In the genomic region with DNA sequence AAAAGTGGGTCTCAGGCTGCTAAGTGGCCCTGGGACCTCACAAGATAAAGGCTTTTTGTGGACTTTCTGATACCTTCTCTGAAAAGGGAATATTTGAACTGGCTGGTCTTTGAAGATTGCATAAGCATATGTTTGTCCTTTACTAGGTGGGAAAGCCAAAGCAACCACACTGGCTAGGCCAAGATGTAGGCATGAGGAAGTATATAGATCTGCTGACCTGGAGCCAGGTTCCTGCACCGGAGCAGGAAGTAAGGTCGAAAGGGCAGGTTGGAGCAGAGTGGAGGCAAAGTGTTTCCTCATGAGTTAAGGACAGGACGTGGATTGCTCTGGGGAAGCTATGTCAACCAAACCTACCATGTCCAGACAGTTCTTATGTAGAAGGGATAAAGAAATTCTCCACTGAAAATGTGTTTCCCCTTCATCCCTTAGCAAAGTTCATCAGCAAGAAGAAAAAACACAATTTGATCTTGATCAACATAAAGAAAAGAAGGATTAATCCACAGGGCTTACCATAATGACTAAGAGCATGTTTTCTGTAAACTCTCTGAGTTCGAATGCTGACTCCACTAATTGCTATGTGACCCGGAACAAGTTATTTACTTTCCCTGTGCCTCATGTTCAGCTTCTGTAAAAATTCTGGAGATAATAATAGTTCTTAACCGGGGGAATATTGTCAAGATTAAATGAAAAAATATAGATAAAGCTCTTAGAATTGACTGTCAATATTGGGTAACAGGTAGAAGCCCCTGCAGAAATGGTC, we compare ENCODE assay signal across 13 cellular contexts.
"Had no signal": no experiment of that assay in that cellular context is flagged by ENCODE, and none has a peak within 500 bp of the region (broad histone marks: within the 10 kb centered on the region; RNA-seq: fewer than 3 reads in every experiment).

No MANE protein-coding gene starts in this region.

- ATAC-seq: activated T-helper 17 cell treated with anti-CD3 and anti-CD28 coated beads, Interleukin-2, amount 50 U/mL, for 72 hours; gastroesophageal sphincter; naive thymus-derived CD8-positive, alpha-beta T cell had no signal

- H3K27ac ChIP-seq: gastroesophageal sphincter, parathyroid adenoma, transverse colon, VCaP had no signal

- H3K79me2 ChIP-seq: parathyroid adenoma had no signal

- DNase-seq: activated CD4-positive, alpha-beta T cell treated with anti-CD3 and anti-CD28 coated beads, Interleukin-2, amount 50 U/mL, for 48 hours; activated naive CD4-positive, alpha-beta T cell treated with anti-CD3 and anti-CD28 coated beads for 36 hours; endodermal cell; erythroblast; naive thymus-derived CD8-positive, alpha-beta T cell; retina; stimulated activated CD4-positive, alpha-beta T cell treated with anti-CD3 and anti-CD28 coated beads, Interleukin-2, amount 100 ng/mL, for 48 hours; stimulated activated naive CD4-positive, alpha-beta T cell treated with Interleukin-2 at 50 U/mL for 16 hours; transverse colon had no signal

- H3K4me1 ChIP-seq: gastroesophageal sphincter, parathyroid adenoma, transverse colon had no signal

- H3K27me3 ChIP-seq: gastroesophageal sphincter, transverse colon had no signal

- H3K9me3 ChIP-seq: gastroesophageal sphincter, transverse colon had no signal

- H3K36me3 ChIP-seq: gastroesophageal sphincter, transverse colon had no signal

- H2AFZ ChIP-seq: parathyroid adenoma had no signal

- H3K4me3 ChIP-seq: gastroesophageal sphincter, transverse colon had no signal
